Comparison of ENCODE assay signal across 22 cellular contexts in the genomic region with DNA sequence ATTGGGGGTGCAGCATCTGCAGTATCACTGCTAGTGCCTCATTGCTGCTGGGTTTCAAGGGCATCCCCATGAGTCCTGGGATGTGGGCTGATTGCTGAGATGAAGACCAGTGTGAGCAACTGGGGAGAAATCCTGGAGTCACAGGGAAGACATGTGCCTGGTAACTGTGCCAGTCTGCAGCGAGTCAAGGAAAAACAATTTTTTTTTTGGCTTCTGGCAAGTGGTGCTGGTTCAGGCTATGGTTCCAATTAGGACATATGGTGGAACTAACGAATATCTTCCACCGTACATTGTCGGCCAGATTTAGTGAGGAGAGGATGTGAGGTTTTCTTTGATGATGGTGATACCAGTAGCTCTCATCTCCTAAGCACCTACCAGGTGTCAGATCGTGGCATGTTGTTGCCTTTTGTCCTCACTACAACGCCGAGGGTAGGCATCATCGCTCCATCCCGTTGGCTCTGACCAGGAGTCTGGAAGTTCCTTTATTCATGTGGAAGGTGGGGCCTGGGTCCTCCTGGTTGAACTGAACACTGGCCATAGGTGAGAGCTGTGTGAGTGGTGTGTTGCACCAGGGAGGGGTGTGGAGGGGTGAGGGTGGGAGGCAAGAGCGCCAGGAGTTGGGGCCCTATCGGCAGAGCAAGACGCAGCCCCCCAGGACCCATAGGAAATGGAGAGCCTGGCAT.
DNase-seq lines count a peak whose midpoint lies in the region; ATAC-seq and TF ChIP-seq lines count a peak whose summit lies in the region.
"Had no signal": no experiment of that assay in that cellular context is flagged by ENCODE, and none has a peak within 500 bp of the region (broad histone marks: within the 10 kb centered on the region; RNA-seq: fewer than 3 reads in every experiment).

No MANE protein-coding gene starts in this region.

- peak overlapping the region; percentile 42 for H3K4me3 Mint-ChIP-seq in T-helper 2 cell treated with Interferon-gamma antibody and Interleukin-4, amounts not matched to agents 5 μg/mL and 100 μg/mL, for 36 hours
- H3K4me3 Mint-ChIP-seq: activated naive CD4-positive, alpha-beta T cell treated with anti-CD3 and anti-CD28 coated beads, Interleukin-2, amount 50 U/mL, for 24 hours; stimulated activated naive CD8-positive, alpha-beta T cell treated with anti-CD3 and anti-CD28 coated beads, Interleukin-15, Interleukin-2, amounts not matched to agents 100 ng/mL and 50 ng/mL, for 24 hours had no signal

- H3K27me3 Mint-ChIP-seq in T-helper 2 cell treated with Interferon-gamma antibody and Interleukin-4, amounts not matched to agents 5 μg/mL and 100 μg/mL, for 36 hours (ENCODE audit: low read depth): peaks cover 22% of the 10 kb centered on the region

- TF ChIP-seq CTCF in right atrium auricular region (IDR thresholded peaks at IDR 0.05): no peak
- TF ChIP-seq CTCF in heart left ventricle (IDR thresholded peaks at IDR 0.05): no peak
- no peak for TF ChIP-seq CTCF in vagina (IDR thresholded peaks at IDR 0.05)
- no peak for TF ChIP-seq CTCF in colonic mucosa (IDR thresholded peaks at IDR 0.05)

- H3K36me3 ChIP-seq in right atrium auricular region (no peaks in the 10 kb centered on the region), heart left ventricle (no peaks in the 10 kb centered on the region), vagina (no peaks in the 10 kb centered on the region), colonic mucosa (no peaks in the 10 kb centered on the region)
- H3K36me3 ChIP-seq: gastrocnemius medialis, HAP-1, neutrophil had no signal

- H3K4me1 ChIP-seq in right atrium auricular region (peaks cover 0 to 19% of the 10 kb centered on the region in 2 donors), heart left ventricle (peaks cover 0 to 30% (median 9%) of the 10 kb centered on the region in 12 donors), vagina (peaks cover under 1% of the 10 kb centered on the region), colonic mucosa (no peaks in the 10 kb centered on the region)
- H3K4me1 ChIP-seq: gastrocnemius medialis, HAP-1 had no signal

- H3K27me3 ChIP-seq in right atrium auricular region (no peaks in the 10 kb centered on the region), heart left ventricle (no peaks in the 10 kb centered on the region), vagina (no peaks in the 10 kb centered on the region), colonic mucosa (no peaks in the 10 kb centered on the region)
- H3K27me3 ChIP-seq: gastrocnemius medialis, neutrophil had no signal

- no peak for ATAC-seq in heart left ventricle
- ATAC-seq in GM21737 (IDR thresholded peaks at IDR 0.05; ENCODE audit: unreplicated experiment): no peak
- ATAC-seq: gastrocnemius medialis, K562 had no signal

- peaks cover 20% of the 10 kb centered on the region for H3K4me1 Mint-ChIP-seq in T-helper 2 cell treated with Interferon-gamma antibody and Interleukin-4, amounts not matched to agents 5 μg/mL and 100 μg/mL, for 36 hours (ENCODE audit: low read depth)
- H3K4me1 Mint-ChIP-seq: activated naive CD4-positive, alpha-beta T cell treated with anti-CD3 and anti-CD28 coated beads, Interleukin-2, amount 50 U/mL, for 24 hours had no signal

- DNase-seq in right atrium auricular region (ENCODE audit: low spot score) (peak; percentile 44), heart left ventricle (no peak), mesenteric fat pad (ENCODE audit: low spot score) (peak; percentile 43), vagina (ENCODE audit: extremely low spot score in 2 of 2) (peak; percentile 37 to 65), colonic mucosa (no peak), NCI-H226 (no peak)
- no peak for DNase-seq in T-helper 2 cell treated with Interferon-gamma antibody and Interleukin-4, amounts not matched to agents 5 μg/mL and 100 μg/mL, for 36 hours (ENCODE audit: low spot score)
- DNase-seq: effector CD8-positive, alpha-beta T cell; gastrocnemius medialis; hypothalamus; NCI-H1436 treated with DMSO at 0.1 percent for 48 hours; NCI-H774; SHP77; stimulated activated CD4-positive, alpha-beta T cell treated with anti-CD3 and anti-CD28 coated beads, Interleukin-12 subunit alpha, Interleukin-12 subunit beta, amount 100 ng/mL, for 4 hours; stimulated activated CD4-positive, alpha-beta T cell treated with anti-CD3 and anti-CD28 coated beads, Interleukin-4, amount 100 ng/mL, for 4 hours had no signal

- H3K9me3 ChIP-seq in right atrium auricular region (no peaks in the 10 kb centered on the region), heart left ventricle (peaks cover 0 to 4% (median 0%) of the 10 kb centered on the region in 12 donors), vagina (no peaks in the 10 kb centered on the region), colonic mucosa (no peaks in the 10 kb centered on the region)
- H3K9me3 ChIP-seq: gastrocnemius medialis, HAP-1, neutrophil had no signal

- intact Hi-C loops in heart left ventricle (cut with DNase I) (no loop called here), vagina (cut with DNase I) (no loop called here), colonic mucosa (cut with DNase I) (no loop called here)

- H3K27ac ChIP-seq in right atrium auricular region: no peak overlapping the region
- no peak overlapping the region for H3K27ac ChIP-seq in heart left ventricle
- H3K27ac ChIP-seq in vagina: no peak overlapping the region
- H3K27ac ChIP-seq in colonic mucosa: no peak overlapping the region
- H3K27ac ChIP-seq: C4-2B, gastrocnemius medialis, neutrophil had no signal

- H3K27ac Mint-ChIP-seq in T-helper 2 cell treated with Interferon-gamma antibody and Interleukin-4, amounts not matched to agents 5 μg/mL and 100 μg/mL, for 36 hours: peak overlapping the region; percentile 74
- H3K27ac Mint-ChIP-seq: activated naive CD4-positive, alpha-beta T cell treated with anti-CD3 and anti-CD28 coated beads, Interleukin-2, amount 50 U/mL, for 24 hours; stimulated activated naive CD8-positive, alpha-beta T cell treated with anti-CD3 and anti-CD28 coated beads, Interleukin-15, Interleukin-2, amounts not matched to agents 100 ng/mL and 50 ng/mL, for 24 hours had no signal

- no peak overlapping the region for H3K4me3 ChIP-seq in right atrium auricular region
- H3K4me3 ChIP-seq in heart left ventricle: no peak overlapping the region
- no peak overlapping the region for H3K4me3 ChIP-seq in vagina
- no peak overlapping the region for H3K4me3 ChIP-seq in colonic mucosa
- H3K4me3 ChIP-seq: gastrocnemius medialis, HAP-1, K562 had no signal

- no peaks in the 10 kb centered on the region for H3K36me3 Mint-ChIP-seq in T-helper 2 cell treated with Interferon-gamma antibody and Interleukin-4, amounts not matched to agents 5 μg/mL and 100 μg/mL, for 36 hours (ENCODE audit: low read depth)
- H3K36me3 Mint-ChIP-seq: activated naive CD4-positive, alpha-beta T cell treated with anti-CD3 and anti-CD28 coated beads, Interleukin-2, amount 50 U/mL, for 24 hours had no signal

- H3K9ac ChIP-seq in colonic mucosa (ENCODE audit: low read depth in 2 of 2, low read length in 2 of 2): no peak overlapping the region

- 90 to 96% (median 92%) methylated on average over 12 of the region's 12 CpGs for WGBS in heart left ventricle, 4 donors

- no peaks in the 10 kb centered on the region for H3K9me3 Mint-ChIP-seq in T-helper 2 cell treated with Interferon-gamma antibody and Interleukin-4, amounts not matched to agents 5 μg/mL and 100 μg/mL, for 36 hours
- H3K9me3 Mint-ChIP-seq: stimulated activated naive CD8-positive, alpha-beta T cell treated with anti-CD3 and anti-CD28 coated beads, Interleukin-15, Interleukin-2, amounts not matched to agents 100 ng/mL and 50 ng/mL, for 24 hours had no signal

- TF ChIP-seq POLR2A in heart left ventricle (IDR thresholded peaks at IDR 0.05) (no peak), vagina (IDR thresholded peaks at IDR 0.05) (no peak)

Comparison
In these comparisons a context has a peak if more than half of its experiments do, and no peak if none do; other contexts are left out.
1. DNase-seq: peak in right atrium auricular region (single experiment), mesenteric fat pad (single experiment) and vagina (2 of 2); none in heart left ventricle (0 of 5), T-helper 2 cell treated with Interferon-gamma antibody and Interleukin-4, amounts not matched to agents 5 μg/mL and 100 μg/mL, for 36 hours (single experiment), colonic mucosa (single experiment) and NCI-H226 (single experiment).